Comparison of ENCODE assay signal across 10 cellular contexts in the genomic region with DNA sequence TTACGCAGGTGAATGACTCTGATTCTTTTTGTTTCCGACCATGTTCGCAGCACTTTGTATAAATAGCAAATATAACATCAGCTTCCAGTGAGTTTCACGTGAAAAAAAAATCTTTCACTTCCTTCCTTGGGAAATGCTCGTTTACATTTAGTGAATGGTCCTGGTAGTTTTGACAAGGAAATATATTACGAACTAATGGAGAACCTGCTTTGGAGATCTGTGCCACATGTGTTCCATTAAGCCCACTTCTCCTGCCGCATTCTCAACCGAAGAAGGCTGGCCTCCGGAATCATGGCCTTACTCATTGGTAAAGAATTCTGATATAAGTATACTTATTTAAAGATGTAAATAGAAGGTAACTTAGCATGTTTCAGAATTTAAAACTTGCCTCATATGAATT. TPM values are rescaled to one million over a fixed set of nuclear protein-coding genes. Genes with fewer than 3 reads are reported as not detected.
DNase-seq lines count a peak whose midpoint lies in the region; ATAC-seq, FAIRE-seq and TF ChIP-seq lines count a peak whose summit lies in the region.
"Had no signal": no experiment of that assay in that cellular context is flagged by ENCODE, and none has a peak within 500 bp of the region (broad histone marks: within the 10 kb centered on the region; RNA-seq: fewer than 3 reads in every experiment).

No MANE protein-coding gene starts in this region.

- DNase-seq in CD8-positive, alpha-beta T cell, result no peak
- no peak for DNase-seq in H1 (ENCODE audit: low read depth in 1 of 2, low spot score in 2 of 2)
- no peak for DNase-seq in AG08396 (ENCODE audit: low spot score)
- no peak for DNase-seq in T1000 (lab: John Stamatoyannopoulos, UW)
- DNase-seq in DMS 273 (lab: John Stamatoyannopoulos, UW; ENCODE audit: unreplicated experiment), result no peak
- DNase-seq in A172 (ENCODE audit: low spot score), result no peak
- DNase-seq: caudate nucleus, NCI-H2081 had no signal

- TF ChIP-seq POLR2A in H1 (IDR thresholded peaks at IDR 0.05; ENCODE audit: control extremely low read depth in 1 of 2, low read depth in 2 of 2, low read length in 2 of 2), result no peak

- TF ChIP-seq RAD21 in H1 (IDR thresholded peaks at IDR 0.05 in 1 of 2, conservative IDR thresholded peaks at IDR 0.05 in 1 of 2; ENCODE audit: low read depth in 2 of 2, low read length in 2 of 2) (no peak), neural cell (conservative IDR thresholded peaks at IDR 0.05) (no peak)

- POLR2A ChIA-PET in CD8-positive, alpha-beta T cell (lab: Charles Lee), result no interaction called here
- POLR2A ChIA-PET in H1 (lab: Charles Lee; ENCODE audit: partially characterized antibody), result interaction anchor here (0.6 to 2.2 kb wide), 2 partner anchors 63 to 85 kb away, joined by 4 to 9 read pairs; a partner anchor contains a TSS

- H3K9ac ChIP-seq in OCI-LY1 (ENCODE audit: low read length) (peak overlapping the region; percentile 83), H1 (replicated peaks in 1 of 4; ENCODE audit: extremely low read depth in 1 of 4, low read depth in 3 of 4, low read length in 3 of 4) (no peak overlapping the region), neural cell (ENCODE audit: low read length) (peak overlapping the region; percentile 79)

- H4K8ac ChIP-seq in H1 (ENCODE audit: extremely low read depth, insufficient read depth, low read length), result no peak overlapping the region; the same call in 1 of the 2 replicates

- H3K23ac ChIP-seq in H1 (ENCODE audit: insufficient read length), result no peak overlapping the region

- no peak overlapping the region for H2BK20ac ChIP-seq in H1 (ENCODE audit: low read length)

- H3K4me2 ChIP-seq in OCI-LY1 (ENCODE audit: low read length) (peak overlapping the region; percentile 80), H1 (ENCODE audit: insufficient read depth in 1 of 2, low read depth in 2 of 2, low read length in 2 of 2) (peak overlapping the region; percentile 72 to 74; a peak in 3 of 4 replicates), neural cell (ENCODE audit: low read length) (peak overlapping the region; percentile 83)

- peaks cover 17% of the 10 kb centered on the region for H3K79me1 ChIP-seq in H1 (ENCODE audit: low read depth, low read length)

- H3F3A ChIP-seq in OCI-LY1 (ENCODE audit: insufficient read depth, low read length) (no peaks in the 10 kb centered on the region), neural cell (ENCODE audit: insufficient read depth, low read length, poor library complexity, severe bottlenecking) (no peaks in the 10 kb centered on the region)

- H3K27ac Mint-ChIP-seq in CD8-positive, alpha-beta T cell, result no peak overlapping the region

- intact Hi-C loops in CD8-positive, alpha-beta T cell (cut with DNase I, micrococcal nuclease), result loop anchor here in 1 of 2 experiments (10.0 kb wide), 2 partner anchors 261 to 349 kb away; a partner anchor contains a TSS

- H3K27me3 Mint-ChIP-seq in CD8-positive, alpha-beta T cell (ENCODE audit: low read depth), result peaks cover 9% of the 10 kb centered on the region

- no peak overlapping the region for H3K14ac ChIP-seq in H1 (ENCODE audit: insufficient read length)

- WGBS in H1 (ENCODE audit: extremely low coverage in 1 of 2, insufficient coverage in 1 of 2, insufficient read length in 1 of 2, insufficient replicate concordance in 2 of 2, low coverage in 1 of 2, low lambda C conversion rate in 2 of 2, missing lambda C conversion rate in 1 of 2), 2 experiments, result 86% methylated on average over 9 of the region's 9 CpGs; no CpG with 5 or more reads in 1 of the 2 experiments

- H3K9me2 ChIP-seq in OCI-LY1 (ENCODE audit: low read depth, low read length) (no peaks in the 10 kb centered on the region), neural cell (ENCODE audit: insufficient read depth, low read length) (no peaks in the 10 kb centered on the region)

- H2BK12ac ChIP-seq in H1 (ENCODE audit: low read depth, low read length), result no peak overlapping the region

- H3K4ac ChIP-seq in H1 (replicated peaks; ENCODE audit: insufficient read length, low read depth, low read length), result no peak overlapping the region

- H3K36me3 Mint-ChIP-seq in CD8-positive, alpha-beta T cell, result peaks cover 51% of the 10 kb centered on the region

- no peak for TF ChIP-seq CTCF in CD8-positive, alpha-beta T cell (IDR thresholded peaks at IDR 0.05)
- TF ChIP-seq CTCF in OCI-LY1 (IDR thresholded peaks at IDR 0.05; ENCODE audit: low read length), result no peak
- TF ChIP-seq CTCF in H1 (IDR thresholded peaks at IDR 0.05; ENCODE audit: control extremely low read depth in 1 of 3, insufficient read depth in 1 of 3, low read depth in 1 of 3, low read length in 3 of 3), result no peak
- no peak for TF ChIP-seq CTCF in neural cell (IDR thresholded peaks at IDR 0.05; ENCODE audit: poor library complexity, severe bottlenecking)

- H2BK5ac ChIP-seq in H1 (ENCODE audit: low read depth, low read length), result no peak overlapping the region

- FAIRE-seq in H1 (lab: Jason Lieb, UNC), result no peak

- H2AFZ ChIP-seq in OCI-LY1 (ENCODE audit: low read length) (no peak overlapping the region), H1 (ENCODE audit: low read length) (no peak overlapping the region), neural cell (ENCODE audit: low read depth, low read length) (no peak overlapping the region)

- H3K9me3 Mint-ChIP-seq in CD8-positive, alpha-beta T cell, result peaks cover 2% of the 10 kb centered on the region

- no peak overlapping the region for H4K5ac ChIP-seq in H1 (ENCODE audit: insufficient read length, low read depth, low read length)

- no peak for TF ChIP-seq EP300 in H1 (IDR thresholded peaks at IDR 0.05; ENCODE audit: borderline replicate concordance in 1 of 2, low read depth in 2 of 2, low read length in 2 of 2)
- TF ChIP-seq EP300 in neural cell (conservative IDR thresholded peaks at IDR 0.05; ENCODE audit: poor library complexity, severe bottlenecking), result no peak

- CTCF ChIA-PET in CD8-positive, alpha-beta T cell (lab: Charles Lee), result no interaction called here
- CTCF ChIA-PET in H1 (lab: Charles Lee; ENCODE audit: partially characterized antibody), result no interaction called here

- H4K91ac ChIP-seq in H1 (replicated peaks; ENCODE audit: insufficient read length, low read length), result no peak overlapping the region

- H2BK120ac ChIP-seq in H1 (replicated peaks; ENCODE audit: low read depth, low read length), result no peak overlapping the region

- peaks cover 27% of the 10 kb centered on the region for H3K4me1 Mint-ChIP-seq in CD8-positive, alpha-beta T cell (ENCODE audit: low read depth)

- H3K36me3 ChIP-seq in CD8-positive, alpha-beta T cell (ENCODE audit: insufficient read depth, low read length), result peaks cover 12% of the 10 kb centered on the region
- H3K36me3 ChIP-seq in OCI-LY1 (ENCODE audit: insufficient read depth, low read length) (peaks cover 47% of the 10 kb centered on the region), H1 (ENCODE audit: control insufficient read depth in 2 of 4, insufficient read depth in 4 of 4, low read length in 3 of 4) (peaks cover 2 to 16% (median 2%) of the 10 kb centered on the region in 4 experiments; a peak in 5 of 8 replicates), neural cell (ENCODE audit: insufficient read depth, low read length) (peaks cover 4% of the 10 kb centered on the region)

- H3K4me3 ChIP-seq in CD8-positive, alpha-beta T cell (ENCODE audit: low read depth, low read length), result no peak overlapping the region
- H3K4me3 ChIP-seq in OCI-LY1 (ENCODE audit: low read depth, low read length, poor library complexity, severe bottlenecking) (peak overlapping the region; percentile 69), H1 (ENCODE audit: extremely low read depth in 1 of 4, insufficient read depth in 2 of 4, low read depth in 3 of 4, low read length in 4 of 4) (peak overlapping the region in 2 of 4 experiments; percentile 70 to 77; a peak in 3 of 8 replicates), neural cell (ENCODE audit: low read length) (peak overlapping the region; percentile 75)

- no peak overlapping the region for H3K27ac ChIP-seq in CD8-positive, alpha-beta T cell (ENCODE audit: low read depth, low read length)
- H3K27ac ChIP-seq in OCI-LY1 (ENCODE audit: low read depth, low read length, poor library complexity, severe bottlenecking) (peak overlapping the region; percentile 51), H1 (ENCODE audit: low read depth, low read length) (no peak overlapping the region), neural cell (ENCODE audit: low read length) (no peak overlapping the region)

- H4K20me1 ChIP-seq in OCI-LY1 (ENCODE audit: insufficient read depth, low read length) (no peaks in the 10 kb centered on the region), H1 (replicated peaks in 1 of 2; ENCODE audit: control insufficient read depth in 1 of 2, insufficient read depth in 2 of 2, low read length in 2 of 2) (peaks cover 10 to 16% of the 10 kb centered on the region in 2 experiments), neural cell (ENCODE audit: insufficient read depth) (no peaks in the 10 kb centered on the region)

- no peak overlapping the region for H3K56ac ChIP-seq in H1 (replicated peaks; ENCODE audit: insufficient read length, low read depth, low read length)

- ATAC-seq in CD8-positive, alpha-beta T cell, result no peak

- no peak overlapping the region for H3K18ac ChIP-seq in H1 (ENCODE audit: extremely low read depth, low read length)

- H3K79me2 ChIP-seq in OCI-LY1 (ENCODE audit: insufficient read depth, low read length), result peaks cover 46% of the 10 kb centered on the region
- peaks cover 13 to 63% of the 10 kb centered on the region in 2 experiments for H3K79me2 ChIP-seq in H1 (ENCODE audit: control insufficient read depth in 1 of 2, insufficient read depth in 2 of 2, low read length in 2 of 2)
- peaks cover 56% of the 10 kb centered on the region for H3K79me2 ChIP-seq in neural cell (replicated peaks; ENCODE audit: insufficient read depth, low read length)

- H3K27me3 ChIP-seq in CD8-positive, alpha-beta T cell (ENCODE audit: insufficient read depth, low read length), result peaks cover 4% of the 10 kb centered on the region
- H3K27me3 ChIP-seq in OCI-LY1 (ENCODE audit: insufficient read depth, low read length) (no peaks in the 10 kb centered on the region), H1 (replicated peaks in 1 of 4; ENCODE audit: control insufficient read depth in 3 of 4, extremely low read depth in 1 of 4, insufficient read depth in 3 of 4, low read length in 3 of 4) (peaks cover 0 to 10% (median 8%) of the 10 kb centered on the region in 4 experiments; a peak in 5 of 7 replicates), neural cell (ENCODE audit: insufficient read depth, low read depth, low read length) (no peaks in the 10 kb centered on the region)

- H3K9me3 ChIP-seq in CD8-positive, alpha-beta T cell (ENCODE audit: low read length), result no peaks in the 10 kb centered on the region
- H3K9me3 ChIP-seq in OCI-LY1 (ENCODE audit: low read length) (no peaks in the 10 kb centered on the region), H1 (ENCODE audit: insufficient read depth in 2 of 2, low read depth in 1 of 2, low read length in 1 of 2) (no peaks in the 10 kb centered on the region), neural cell (ENCODE audit: low read length) (no peaks in the 10 kb centered on the region)

- H2BK15ac ChIP-seq in H1 (ENCODE audit: low read length), result no peak overlapping the region

- H3K4me1 ChIP-seq in CD8-positive, alpha-beta T cell (ENCODE audit: insufficient read depth, low read length), result peaks cover 29% of the 10 kb centered on the region
- H3K4me1 ChIP-seq in OCI-LY1 (ENCODE audit: insufficient read depth, low read length, severe bottlenecking) (peaks cover 37% of the 10 kb centered on the region), H1 (replicated peaks in 1 of 4; ENCODE audit: control insufficient read depth in 3 of 4, insufficient read depth in 4 of 4, low read length in 3 of 4) (peaks cover 3 to 11% (median 9%) of the 10 kb centered on the region in 4 experiments; a peak in 5 of 7 replicates)

- no peak overlapping the region for H2AK5ac ChIP-seq in H1 (ENCODE audit: low read depth, low read length)

- peaks cover 13% of the 10 kb centered on the region for H3K23me2 ChIP-seq in H1 (ENCODE audit: low read depth, low read length)

- peak overlapping the region; percentile 68 for H3K4me3 Mint-ChIP-seq in CD8-positive, alpha-beta T cell

RNA-seq across cellular contexts. Expression of a gene that starts 3.6 kb away (rescaled TPM):
- total RNA-seq in CD8-positive, alpha-beta T cell, result 10 to 100 TPM; 13.7 to 15.4 TPM
- total RNA-seq in H1 (2021; fragmentation: NEBNext Ultra II Directional; extraction: Animal tissue kit (Norgen Biotek cat#: 25700)), result 23.2 and 26.2 TPM in 2 replicates
- polyA plus RNA-seq in H1 (2011; rRNA removed) (19.2 and 31.0 TPM in 2 replicates), neural cell (11.1 and 11.9 TPM in 2 replicates)
- 13.1 TPM for polyA plus RNA-seq in H1 (2011; cell fraction: cytosol; rRNA removed)
- 52.6 TPM for polyA plus RNA-seq in H1 (2011; cell fraction: nucleus; rRNA removed)
- 16.3 to 23.4 TPM (median 19.7 TPM) in 4 replicates for polyA plus RNA-seq in H1 (2012, experiment 1 of 2)
- polyA plus RNA-seq in H1 (2012, experiment 2 of 2), result 8.7 TPM
- polyA plus RNA-seq in H1 (2013, experiment 1 of 2), result 10.7 TPM
- 11.4 TPM for polyA plus RNA-seq in H1 (2013, experiment 2 of 2)
- polyA minus RNA-seq in H1 (2011; rRNA and poly(A)+ RNA removed), result 20.1 and 23.0 TPM in 2 replicates
- 13.2 TPM for polyA minus RNA-seq in H1 (2011; cell fraction: cytosol; rRNA and poly(A)+ RNA removed)
- polyA minus RNA-seq in H1 (2011; cell fraction: nucleus; rRNA and poly(A)+ RNA removed), result 18.7 TPM
- polyA minus RNA-seq in neural cell, result 18.5 and 20.4 TPM in 2 replicates
- 7.0 and 8.1 TPM in 2 replicates for total RNA-seq in A172 (2014; rRNA removed; shearing (Covaris generic))

RNA-seq across cellular contexts. Expression of a gene that starts 3.9 kb away (rescaled TPM):
- total RNA-seq in CD8-positive, alpha-beta T cell, result 1 to 10 TPM; 5.6 to 7.5 TPM
- 20.6 and 20.9 TPM in 2 replicates for total RNA-seq in H1 (2021; fragmentation: NEBNext Ultra II Directional; extraction: Animal tissue kit (Norgen Biotek cat#: 25700))
- polyA plus RNA-seq in H1 (2011; rRNA removed), result 9.7 and 16.1 TPM in 2 replicates
- 12.5 TPM for polyA plus RNA-seq in H1 (2011; cell fraction: cytosol; rRNA removed)
- polyA plus RNA-seq in H1 (2011; cell fraction: nucleus; rRNA removed), result 49.0 TPM
- 14.1 to 26.4 TPM (median 19.7 TPM) in 4 replicates for polyA plus RNA-seq in H1 (2012, experiment 1 of 2)
- polyA plus RNA-seq in H1 (2012, experiment 2 of 2), result 12.9 TPM
- 8.0 TPM for polyA plus RNA-seq in H1 (2013, experiment 1 of 2)
- polyA plus RNA-seq in H1 (2013, experiment 2 of 2), result 7.3 TPM
- polyA minus RNA-seq in H1 (2011; rRNA and poly(A)+ RNA removed), result 26.4 and 41.3 TPM in 2 replicates
- 15.2 TPM for polyA minus RNA-seq in H1 (2011; cell fraction: cytosol; rRNA and poly(A)+ RNA removed)
- 43.1 TPM for polyA minus RNA-seq in H1 (2011; cell fraction: nucleus; rRNA and poly(A)+ RNA removed)
- 28.1 and 38.9 TPM in 2 replicates for polyA plus RNA-seq in neural cell
- polyA minus RNA-seq in neural cell, result 49.2 and 53.8 TPM in 2 replicates
- total RNA-seq in A172 (2014; rRNA removed; shearing (Covaris generic)), result 9.7 and 15.6 TPM in 2 replicates

Comparison
In these comparisons a context has a peak if more than half of its experiments do, and no peak if none do; other contexts are left out.
1. H3K9ac ChIP-seq: peak in OCI-LY1 (single experiment) and neural cell (single experiment); none in H1 (0 of 4).
2. Peak in every context shown above with its lines, with median percentiles within 50 percentile points of each other: H3K4me2 ChIP-seq.